ENCODE assay signal across 32 cellular contexts in genomic region chr7:124633740-124634139, GRCh38.
"Had no signal": no experiment of that assay in that cellular context is flagged by ENCODE, and none has a peak within 500 bp of the region (broad histone marks: within the 10 kb centered on the region; RNA-seq: fewer than 3 reads in every experiment).

No MANE protein-coding gene starts in this region.

- H3K9me3 ChIP-seq: adrenal gland, ascending aorta, body of pancreas, breast epithelium had no signal

- H3K27me3 ChIP-seq: adrenal gland, ascending aorta, body of pancreas, brain microvascular endothelial cell, breast epithelium, cardiac muscle cell had no signal

- FAIRE-seq: astrocyte, bronchial epithelial cell had no signal

- DNase-seq: activated effector memory CD4-positive, alpha-beta T cell treated with anti-CD3 and anti-CD28 coated beads, Interleukin-2, amount 50 U/mL, for 16 hours; activated effector memory CD4-positive, alpha-beta T cell treated with Interleukin-2 at 50 U/mL for 16 hours; activated gamma-delta T cell; activated gamma-delta T cell treated with Interleukin-2 at 50 U/mL for 16 hours; activated naive CD4-positive, alpha-beta T cell; activated naive CD4-positive, alpha-beta T cell treated with anti-CD3 and anti-CD28 coated beads for 36 hours; activated naive CD4-positive, alpha-beta T cell treated with anti-CD3 and anti-CD28 coated beads, Interleukin-2, amount 10 ng/mL, durations not matched to agents 7 days and 5 days; activated naive CD4-positive, alpha-beta T cell treated with anti-CD3 and anti-CD28 coated beads, Interleukin-2, amount 50 U/mL, for 16 hours; activated naive CD4-positive, alpha-beta T cell treated with Interleukin-2 at 50 U/mL for 16 hours; activated naive CD8-positive, alpha-beta T cell treated with anti-CD3 and anti-CD28 coated beads for 36 hours; activated naive CD8-positive, alpha-beta T cell treated with anti-CD3 and anti-CD28 coated beads, Interleukin-2, amount 10 ng/mL, durations not matched to agents 7 days and 5 days; activated naive CD8-positive, alpha-beta T cell treated with anti-CD3 and anti-CD28 coated beads, Interleukin-2, amount 50 U/mL, for 24 hours; activated T-cell treated with anti-CD3 and anti-CD28 coated beads, Interleukin-2, amount 50 U/mL, for 1 hour; activated T-cell treated with anti-CD3 and anti-CD28 coated beads, Interleukin-2, amount 50 U/mL, for 24 hours; activated T-cell treated with anti-CD3 and anti-CD28 coated beads, Interleukin-2, amount 50 U/mL, for 4 hours; activated T-cell treated with anti-CD3 and anti-CD28 coated beads, Interleukin-2, amount 50 U/mL, for 48 hours; activated T-cell treated with anti-CD3 and anti-CD28 coated beads, Interleukin-2, amount 50 U/mL, for 72 hours; adrenal gland; amniotic stem cell; amygdala; anterior cingulate cortex; aorta; body of pancreas; brain microvascular endothelial cell; caudate nucleus; central memory CD4-positive, alpha-beta T cell; cerebellar nuclear complex had no signal

- H3K27ac ChIP-seq: adrenal gland, ascending aorta, body of pancreas, brain microvascular endothelial cell, breast epithelium, cardiac muscle cell had no signal

- H3K4me3 ChIP-seq: adrenal gland, ascending aorta, body of pancreas, breast epithelium, cardiac muscle cell had no signal

- H3K4me1 ChIP-seq: adrenal gland, ascending aorta, body of pancreas, breast epithelium had no signal

- H3K36me3 ChIP-seq: adrenal gland, ascending aorta, brain microvascular endothelial cell, breast epithelium, cardiac muscle cell had no signal
